9 cellular contexts compared by ENCODE assay signal in genomic region chr17:309361-309888, GRCh38. TPM values are rescaled to one million over a fixed set of nuclear protein-coding genes. Genes with fewer than 3 reads are reported as not detected.
DNase-seq lines count a peak whose midpoint lies in the region; ATAC-seq, FAIRE-seq and TF ChIP-seq lines count a peak whose summit lies in the region.
"Had no signal": no experiment of that assay in that cellular context is flagged by ENCODE, and none has a peak within 500 bp of the region (broad histone marks: within the 10 kb centered on the region; RNA-seq: fewer than 3 reads in every experiment).

No MANE protein-coding gene starts in this region.

- no peak overlapping the region for H2BK5ac ChIP-seq in mesendoderm (ENCODE audit: low read length)

- H3K4me3 ChIP-seq in BE2C (ENCODE audit: low read depth, low read length), result no peak overlapping the region
- no peak overlapping the region for H3K4me3 ChIP-seq in K562
- H3K4me3 ChIP-seq in mesendoderm (ENCODE audit: low read length), result no peak overlapping the region

- no peaks in the 10 kb centered on the region; the same call in 1 of the 2 replicates for H4K20me1 ChIP-seq in K562 (replicated peaks; ENCODE audit: control insufficient read depth, insufficient read depth, low read length)

- no peak overlapping the region for H2BK120ac ChIP-seq in mesendoderm (ENCODE audit: low read depth, low read length)

- H3K79me2 ChIP-seq in K562 (ENCODE audit: control insufficient read depth, insufficient read depth, low read length) (no peaks in the 10 kb centered on the region), mesendoderm (ENCODE audit: control insufficient read depth, insufficient read depth, low read length) (no peaks in the 10 kb centered on the region)

- no peak overlapping the region for H3K18ac ChIP-seq in mesendoderm (ENCODE audit: low read length)

- no peak overlapping the region for H4K8ac ChIP-seq in mesendoderm (ENCODE audit: low read depth, low read length)

- peak; percentile 58 for TF ChIP-seq CTCF in BE2C (IDR thresholded peaks at IDR 0.05; ENCODE audit: low read depth, low read length)
- TF ChIP-seq CTCF in K562 (IDR thresholded peaks at IDR 0.05 in 2 of 3, conservative IDR thresholded peaks at IDR 0.05 in 1 of 3; ENCODE audit: insufficient read depth in 2 of 3, low read depth in 1 of 3, low read length in 3 of 3), result peak; percentile 78 to 97 (median 81)

- H3K27me3 ChIP-seq in BE2C (no peaks in the 10 kb centered on the region), K562 (ENCODE audit: control insufficient read depth in 2 of 2, insufficient read depth in 2 of 2, low read length in 2 of 2) (peaks cover 0 to 6% of the 10 kb centered on the region in 2 experiments; a peak in 1 of 5 replicates), mesendoderm (ENCODE audit: insufficient read depth, low read length, poor library complexity) (no peaks in the 10 kb centered on the region)

- BruUV-seq in K562 (replicated peaks; lab: Mats Ljungman, UMichigan), result no TSS peak

- no peaks in the 10 kb centered on the region for H3K79me1 ChIP-seq in mesendoderm (ENCODE audit: low read length)

- no peaks in the 10 kb centered on the region for H3K9me3 ChIP-seq in BE2C
- H3K9me3 ChIP-seq in K562 (replicated peaks; ENCODE audit: control insufficient read depth, insufficient read depth, low read depth, low read length), result no peaks in the 10 kb centered on the region

- no peak for TF ChIP-seq POLR2A in K562 (conservative IDR thresholded peaks at IDR 0.05)

- TF ChIP-seq EP300 in K562 (IDR thresholded peaks at IDR 0.05; ENCODE audit: low read length), result no peak

- intact Hi-C loops in K562 (cut with micrococcal nuclease), result no loop called here

- H3K56ac ChIP-seq in mesendoderm (ENCODE audit: low read length), result no peak overlapping the region

- H2BK15ac ChIP-seq in mesendoderm (replicated peaks; ENCODE audit: low read depth), result no peak overlapping the region

- H3K4ac ChIP-seq in mesendoderm (ENCODE audit: low read depth, low read length), result no peak overlapping the region

- ATAC-seq in K562, result peak; percentile 97
- no peak for ATAC-seq in GM19395 (IDR thresholded peaks at IDR 0.05; ENCODE audit: unreplicated experiment)
- no peak for ATAC-seq in HG03460 (IDR thresholded peaks at IDR 0.05; ENCODE audit: unreplicated experiment)

- 40% methylated on average over 3 of the region's 12 CpGs for WGBS in K562 (ENCODE audit: insufficient coverage, low coverage, missing lambda C conversion rate)
- WGBS in mesendoderm (ENCODE audit: extremely low coverage, insufficient coverage, low lambda C conversion rate), result no CpG with 5 or more reads among the region's 12 CpGs

- H3K36me3 ChIP-seq in BE2C, result no peaks in the 10 kb centered on the region
- H3K36me3 ChIP-seq in K562 (ENCODE audit: control insufficient read depth, insufficient read depth, low read length), result no peaks in the 10 kb centered on the region
- H3K36me3 ChIP-seq in mesendoderm (ENCODE audit: control insufficient read depth, insufficient read depth, low read length), result no peaks in the 10 kb centered on the region

- no peak overlapping the region for H3K23ac ChIP-seq in mesendoderm (ENCODE audit: low read length)

- no peak overlapping the region for H2AFZ ChIP-seq in K562 (ENCODE audit: low read depth, low read length)

- TF ChIP-seq RAD21 in K562 (CRISPR knock-in tag; conservative IDR thresholded peaks at IDR 0.05 in 1 of 2, IDR thresholded peaks at IDR 0.05 in 1 of 2), result no peak

- no peak overlapping the region for H2AK5ac ChIP-seq in mesendoderm (ENCODE audit: low read length)

- H3K4me2 ChIP-seq in K562 (ENCODE audit: insufficient read depth, low read length) (no peak overlapping the region), mesendoderm (ENCODE audit: low read length) (no peak overlapping the region)

- no peaks in the 10 kb centered on the region for H3K9me1 ChIP-seq in K562 (ENCODE audit: control insufficient read depth, insufficient read depth, low read length)

- no peak overlapping the region for H4K5ac ChIP-seq in mesendoderm (ENCODE audit: low read length)

- in situ Hi-C loops in K562 (cut with MboI), result no loop called here

- FAIRE-seq in K562 (lab: Jason Lieb, UNC), result no peak
- no peak for FAIRE-seq in HTR-8/SVneo (lab: Jason Lieb, UNC)

- H3K9ac ChIP-seq in K562 (ENCODE audit: insufficient read depth in 1 of 2, low read depth in 2 of 2, low read length in 2 of 2) (no peak overlapping the region), mesendoderm (ENCODE audit: low read length) (no peak overlapping the region)

- POLR2A ChIA-PET in K562 (lab: Yijun Ruan, JAX), result no interaction called here

- H3K4me1 ChIP-seq in BE2C (no peaks in the 10 kb centered on the region), K562 (replicated peaks in 1 of 2; ENCODE audit: control insufficient read depth in 2 of 2, insufficient read depth in 2 of 2, low read length in 2 of 2) (no peaks in the 10 kb centered on the region; a peak in 1 of 5 replicates), mesendoderm (ENCODE audit: control insufficient read depth, low read depth, low read length) (no peaks in the 10 kb centered on the region)

- no peak overlapping the region for H3K27ac ChIP-seq in K562 (ENCODE audit: extremely low read depth, low read depth, low read length)
- H3K27ac ChIP-seq in mesendoderm (ENCODE audit: low read depth, low read length), result no peak overlapping the region

- peak; percentile 40 for DNase-seq in BE2C
- DNase-seq in HK-2 (ENCODE audit: unreplicated experiment), result peak; percentile 21
- DNase-seq in K562 (ENCODE audit: extremely low read depth in 1 of 4, low spot score in 3 of 4), result peak; percentile 54 to 78 (median 66)
- DNase-seq in mesendoderm, result peak; percentile 85
- DNase-seq in HTR-8/SVneo (ENCODE audit: insufficient read length, low spot score), result no peak
- DNase-seq in effector CD8-positive, alpha-beta T cell (lab: John Stamatoyannopoulos, UW), result no peak
- DNase-seq: activated CD4-positive, alpha-beta T cell treated with anti-CD3 and anti-CD28 coated beads, Interleukin-2, amount 50 U/mL, for 4 hours had no signal

- CTCF ChIA-PET in K562 (lab: Yijun Ruan, JAX; ENCODE audit: low intra/inter-chr PET ratio), result no interaction called here

TF ChIP-seq in K562, 482 proteins besides CTCF, POLR2A, EP300 and RAD21 (continues in another document):
- TF ChIP-seq VEZF1 (CRISPR knock-in tag; IDR thresholded peaks at IDR 0.05), result peak; percentile 31; the same call in 1 of the 2 replicates
- no peak for TF ChIP-seq SMAD4 (CRISPR knock-in tag; conservative IDR thresholded peaks at IDR 0.05)
- no peak for TF ChIP-seq SMARCA4 (IDR thresholded peaks at IDR 0.05)
- peak in 1 of 2 experiments; percentile 24; a peak in 1 of 3 replicates for TF ChIP-seq CBX3 (IDR thresholded peaks at IDR 0.05; ENCODE audit: borderline replicate concordance in 1 of 2, low read length in 2 of 2)
- TF ChIP-seq CAMTA2 (CRISPR knock-in tag; conservative IDR thresholded peaks at IDR 0.05), result no peak
- TF ChIP-seq PRPF4 (IDR thresholded peaks at IDR 0.05; ENCODE audit: insufficient read depth, low read depth, low read length, poor library complexity, severe bottlenecking), result peak; percentile 88
- peak; percentile 37; the same call in 1 of the 2 replicates for TF ChIP-seq ZBTB7A (IDR thresholded peaks at IDR 0.05; ENCODE audit: borderline replicate concordance, control insufficient read depth, low read depth, low read length)

RNA-seq across cellular contexts. Expression of gene RPH3AL, which starts 43.2 kb away (rescaled TPM):
- 1.7 TPM for polyA plus RNA-seq in BE2C (2012; ENCODE audit: insufficient read depth, insufficient read length, low read depth)
- 2.4 and 4.9 TPM in 2 replicates for total RNA-seq in K562 (2011; cell fraction: chromatin; rRNA removed; ENCODE audit: low replicate concordance)
- 3.2 and 5.9 TPM in 2 replicates for total RNA-seq in K562 (2011; cell fraction: nucleolus; rRNA removed)
- total RNA-seq in K562 (2011; cell fraction: nucleoplasm; rRNA removed), result 1.5 and 3.0 TPM in 2 replicates
- 0.86 and 1.2 TPM in 2 replicates for total RNA-seq in K562 (2014; rRNA removed)
- total RNA-seq in K562 (2014; rRNA removed; fragmentation: Illumina TruSeq; extraction: Trizol), result 0.25 and 0.93 TPM in 2 replicates
- total RNA-seq in K562 (2015; rRNA removed; fragmentation: Illumina TruSeq; extraction: Trizol), result 0.29 and 0.38 TPM in 2 replicates
- total RNA-seq in K562 (2021), result 1.7 and 2.3 TPM in 2 replicates
- 0.45 and 0.52 TPM in 2 replicates for polyA plus RNA-seq in K562 (2011; rRNA removed)
- polyA plus RNA-seq in K562 (2011; cell fraction: cytosol; rRNA removed), result 0.40 and 1.8 TPM in 2 replicates
- 0.77 and 1.1 TPM in 2 replicates for polyA plus RNA-seq in K562 (2011; cell fraction: nucleus; rRNA removed)
- 1.1 and 2.7 TPM in 2 replicates for polyA plus RNA-seq in K562 (2012)
- polyA plus RNA-seq in K562 (2014; fragmentation: Illumina TruSeq; extraction: Trizol), result 0.39 and 0.76 TPM in 2 replicates
- under 1 TPM; 0.18 to 0.20 TPM for polyA plus RNA-seq in K562 (2014; fragmentation: Nextera tagmentation; extraction: Ambion mirVana)
- 0.64 and 1.6 TPM in 2 replicates for polyA plus RNA-seq in K562 (2014; rRNA removed)
- 0.35 TPM in 1 of 2 replicates, not detected in the other for polyA minus RNA-seq in K562 (2011; rRNA and poly(A)+ RNA removed)
- polyA minus RNA-seq in K562 (2011; cell fraction: cytosol; rRNA and poly(A)+ RNA removed), result 0.86 TPM in 1 of 2 replicates, not detected in the other
- 0.44 and 1.6 TPM in 2 replicates for polyA minus RNA-seq in K562 (2011; cell fraction: nucleus; rRNA and poly(A)+ RNA removed)
- 4.5 TPM for polyA plus RNA-seq in mesendoderm (2013, experiment 1 of 2)
- polyA plus RNA-seq in mesendoderm (2013, experiment 2 of 2), result 4.8 TPM

Comparison
In these comparisons a context has a peak if more than half of its experiments do, and no peak if none do; other contexts are left out.
1. DNase-seq: peak in BE2C (single experiment), HK-2 (single experiment), K562 (4 of 4) and mesendoderm (single experiment); none in HTR-8/SVneo (single experiment) and effector CD8-positive, alpha-beta T cell (single experiment).